12 cellular contexts compared by ENCODE assay signal in the genomic region with DNA sequence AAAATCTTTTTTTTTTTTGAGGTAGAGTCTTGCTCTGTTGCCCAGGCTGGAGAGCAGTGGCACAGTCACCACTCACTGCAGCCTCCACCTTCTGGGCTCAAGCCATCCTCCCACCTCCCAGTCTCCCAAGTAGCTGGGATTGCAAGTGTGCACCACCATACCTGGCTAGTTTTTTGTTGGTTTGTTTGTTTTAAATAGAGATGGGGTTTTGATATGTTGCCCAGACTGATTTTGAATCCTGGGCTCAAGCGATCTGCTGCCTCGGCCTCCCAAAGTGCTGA. TPM values are rescaled to one million over a fixed set of nuclear protein-coding genes. Genes with fewer than 3 reads are reported as not detected.
A peak's percentile ranks its signal among the peaks of the same experiment; 100 is the strongest.
DNase-seq lines count a peak whose midpoint lies in the region; ATAC-seq, FAIRE-seq and TF ChIP-seq lines count a peak whose summit lies in the region.
"Had no signal": no experiment of that assay in that cellular context is flagged by ENCODE, and none has a peak within 500 bp of the region (broad histone marks: within the 10 kb centered on the region; RNA-seq: fewer than 3 reads in every experiment).

No MANE protein-coding gene starts in this region.

- RAD21 ChIA-PET in GM12878 (lab: Charles Lee; ENCODE audit: unreplicated experiment), result interaction anchor here (0.9 to 2.9 kb wide), 2 partner anchors 72 to 129 kb away, joined by 3 to 22 read pairs; partner anchors contain the start of gene SUZ12

- no peak for DNase-seq in HFF-Myc (ENCODE audit: extremely low read depth, low read depth)
- DNase-seq in GM12878 (ENCODE audit: low read depth, low spot score), result no peak
- DNase-seq in naive thymus-derived CD4-positive, alpha-beta T cell, result no peak
- DNase-seq in NCI-H187 treated with DMSO at 0.1 percent for 48 hours (lab: John Stamatoyannopoulos, UW), result no peak
- no peak for DNase-seq in body of pancreas
- DNase-seq: activated effector memory CD4-positive, alpha-beta T cell treated with Interleukin-2 at 50 U/mL for 16 hours; NCI-H1930; SHP77 treated with DMSO at 0.1 percent for 48 hours had no signal

- POLR2A ChIA-PET in GM12878 (lab: Charles Lee), result interaction anchor here (0.7 to 1.4 kb wide), 3 partner anchors 116 to 131 kb away, joined by 3 to 5 read pairs (median 4); no protein-coding TSS in a partner anchor
- POLR2A ChIA-PET in naive thymus-derived CD4-positive, alpha-beta T cell (lab: Charles Lee), result interaction anchor here (0.6 to 3.4 kb wide), 4 partner anchors 10 to 455 kb away, joined by 3 to 12 read pairs (median 5); no protein-coding TSS in a partner anchor

- H3K36me3 ChIP-seq in ACC112 (ENCODE audit: insufficient read depth, low read length) (no peaks in the 10 kb centered on the region), GM12878 (ENCODE audit: control insufficient read depth in 2 of 2, insufficient read depth in 2 of 2, low read length in 1 of 2) (no peaks in the 10 kb centered on the region; a peak in 1 of 4 replicates), body of pancreas (replicated peaks in 1 of 2; ENCODE audit: insufficient read depth in 1 of 2, low read depth in 2 of 2) (no peaks in the 10 kb centered on the region)
- no peaks in the 10 kb centered on the region for H3K36me3 ChIP-seq in naive thymus-derived CD4-positive, alpha-beta T cell (ENCODE audit: control insufficient read depth in 2 of 3, insufficient read depth in 3 of 3, low read length in 3 of 3)

- peaks cover 40 to 56% (median 51%) of the 10 kb centered on the region in 7 donors for H3K4me1 Mint-ChIP-seq in naive thymus-derived CD4-positive, alpha-beta T cell

- TF ChIP-seq CTCF in HFF-Myc (IDR thresholded peaks at IDR 0.05; ENCODE audit: low read depth, low read length, missing control alignments) (no peak), GM12878 (IDR thresholded peaks at IDR 0.05 in 2 of 3, conservative IDR thresholded peaks at IDR 0.05 in 1 of 3; ENCODE audit: control insufficient read depth in 2 of 3, extremely low read depth in 1 of 3, insufficient read depth in 1 of 3, low read depth in 3 of 3, low read length in 3 of 3) (no peak), body of pancreas (IDR thresholded peaks at IDR 0.05) (no peak)

- in situ Hi-C loops in GM12878 (cut with MboI), result loop anchor here (5.0 kb wide), 1 partner anchor 133 kb away; the partner anchor contains the start of gene RHOT1

- H3K4me3 ChIP-seq in ACC112 (ENCODE audit: low read depth, low read length) (peak overlapping the region; percentile 98), HFF-Myc (replicated peaks; ENCODE audit: low read depth, low read length) (peak overlapping the region; percentile 81), GM12878 (peak overlapping the region; percentile 95; the same call in 1 of the 2 replicates), body of pancreas (no peak overlapping the region)
- H3K4me3 ChIP-seq in naive thymus-derived CD4-positive, alpha-beta T cell (ENCODE audit: low read length), result peak overlapping the region; percentile 97

- H3K79me2 ChIP-seq in ACC112 (ENCODE audit: control insufficient read depth, insufficient read depth, low read length, unreplicated experiment) (peaks cover 42% of the 10 kb centered on the region), GM12878 (ENCODE audit: control insufficient read depth, insufficient read depth, low read length) (peaks cover 18% of the 10 kb centered on the region)

- TF ChIP-seq POLR2A in GM12878 (IDR thresholded peaks at IDR 0.05; ENCODE audit: low read depth, low read length) (no peak), body of pancreas (IDR thresholded peaks at IDR 0.05) (no peak)

- TF ChIP-seq EP300 in GM12878 (IDR thresholded peaks at IDR 0.05; ENCODE audit: borderline replicate concordance in 1 of 2, control insufficient read depth in 1 of 2, low read depth in 2 of 2, low read length in 2 of 2), result no peak

- H3K27me3 Mint-ChIP-seq in naive thymus-derived CD4-positive, alpha-beta T cell, result peaks cover 0 to 6% (median 0%) of the 10 kb centered on the region in 5 donors
- H3K27me3 Mint-ChIP-seq: memory B cell had no signal

- H3K9ac ChIP-seq in GM12878 (ENCODE audit: control insufficient read depth, insufficient read depth, low read length), result no peak overlapping the region

- H3K4me1 ChIP-seq in ACC112 (ENCODE audit: control insufficient read depth, insufficient read depth, low read length, unreplicated experiment) (no peaks in the 10 kb centered on the region), GM12878 (ENCODE audit: control insufficient read depth, insufficient read depth, low read length) (no peaks in the 10 kb centered on the region; the same call in 1 of the 2 replicates), body of pancreas (peaks cover 24% of the 10 kb centered on the region)
- peaks cover 9 to 19% of the 10 kb centered on the region in 2 donors for H3K4me1 ChIP-seq in naive thymus-derived CD4-positive, alpha-beta T cell (ENCODE audit: control insufficient read depth in 2 of 2, insufficient read depth in 2 of 2, low read length in 2 of 2)

- CTCF ChIA-PET in GM12878 (lab: Yijun Ruan, JAX), result interaction anchor here (3.4 to 5.3 kb wide), 2 partner anchors 119 to 129 kb away, joined by 13 to 84 read pairs; partner anchors contain the start of gene RHOT1
- CTCF ChIA-PET in naive thymus-derived CD4-positive, alpha-beta T cell (lab: Charles Lee), result no interaction called here

- H3K9me3 ChIP-seq in GM12878 (replicated peaks; ENCODE audit: control insufficient read depth, insufficient read depth, low read length) (no peaks in the 10 kb centered on the region), body of pancreas (no peaks in the 10 kb centered on the region)
- no peaks in the 10 kb centered on the region for H3K9me3 ChIP-seq in naive thymus-derived CD4-positive, alpha-beta T cell (ENCODE audit: control insufficient read depth in 2 of 3, low read length in 3 of 3)

- no peak for FAIRE-seq in GM12878 (lab: Jason Lieb, UNC)

- peak overlapping the region; percentile 86 to 98 (median 95) for H3K4me3 Mint-ChIP-seq in naive thymus-derived CD4-positive, alpha-beta T cell

- intact Hi-C loops in GM12878 (cut with micrococcal nuclease; ENCODE audit: unreplicated experiment), result no loop called here
- intact Hi-C loops in naive thymus-derived CD4-positive, alpha-beta T cell (cut with micrococcal nuclease), result no loop called here
- intact Hi-C loops in body of pancreas (cut with DNase I), result no loop called here

- H3K27ac ChIP-seq in ACC112 (ENCODE audit: low read depth, low read length), result no peak overlapping the region
- no peak overlapping the region; the same call in 1 of the 2 replicates for H3K27ac ChIP-seq in GM12878 (ENCODE audit: control insufficient read depth, insufficient read depth)
- H3K27ac ChIP-seq in naive thymus-derived CD4-positive, alpha-beta T cell (ENCODE audit: low read depth, low read length), result peak overlapping the region; percentile 85
- H3K27ac ChIP-seq in body of pancreas, result no peak overlapping the region

- SMC1A ChIA-PET in GM12878 (lab: Charles Lee; ENCODE audit: uncharacterized antibody, unreplicated experiment), result interaction anchor here (0.8 to 2.1 kb wide), 3 partner anchors 9 to 127 kb away, joined by 4 to 8 read pairs (median 5); no protein-coding TSS in a partner anchor

- no peak for ATAC-seq in GM12878
- no peak for ATAC-seq in naive thymus-derived CD4-positive, alpha-beta T cell
- ATAC-seq in GM21423 (IDR thresholded peaks at IDR 0.05; ENCODE audit: unreplicated experiment), result no peak
- no peak for ATAC-seq in HG03045 (IDR thresholded peaks at IDR 0.05; ENCODE audit: unreplicated experiment)
- no peak for ATAC-seq in body of pancreas

- BruUV-seq in GM12878 (replicated peaks; lab: Mats Ljungman, UMichigan), result no TSS peak

- no peak for TF ChIP-seq RAD21 in GM12878 (IDR thresholded peaks at IDR 0.05; ENCODE audit: insufficient read depth, low read depth, low read length)

- H3K4me2 ChIP-seq in GM12878 (ENCODE audit: control insufficient read depth, insufficient read depth), result peak overlapping the region; percentile 83

- no peaks in the 10 kb centered on the region for H4K20me1 ChIP-seq in GM12878 (ENCODE audit: control insufficient read depth, insufficient read depth)

- peak overlapping the region; percentile 41 to 98 (median 91) for H3K27ac Mint-ChIP-seq in naive thymus-derived CD4-positive, alpha-beta T cell

- peaks cover 0 to 16% (median 5%) of the 10 kb centered on the region in 5 donors for H3K36me3 Mint-ChIP-seq in naive thymus-derived CD4-positive, alpha-beta T cell
- H3K36me3 Mint-ChIP-seq: memory B cell had no signal

- 98% methylated on average over 2 of the region's 2 CpGs for WGBS in GM12878 (ENCODE audit: insufficient coverage, insufficient replicate concordance, low lambda C conversion rate, missing lambda C conversion rate)
- WGBS in body of pancreas, 2 donors, result 86 to 97% methylated on average over 2 of the region's 2 CpGs

- H3K9me3 Mint-ChIP-seq in naive thymus-derived CD4-positive, alpha-beta T cell, result no peaks in the 10 kb centered on the region
- H3K9me3 Mint-ChIP-seq: memory B cell had no signal

- H3K27me3 ChIP-seq in ACC112 (ENCODE audit: insufficient read depth, low read length) (no peaks in the 10 kb centered on the region), GM12878 (replicated peaks in 1 of 2; ENCODE audit: control insufficient read depth in 2 of 2, insufficient read depth in 2 of 2, low read length in 1 of 2) (no peaks in the 10 kb centered on the region), body of pancreas (no peaks in the 10 kb centered on the region)
- H3K27me3 ChIP-seq in naive thymus-derived CD4-positive, alpha-beta T cell (ENCODE audit: control insufficient read depth in 2 of 2, insufficient read depth in 2 of 2, low read length in 2 of 2), result no peaks in the 10 kb centered on the region

- no peak overlapping the region for H2AFZ ChIP-seq in ACC112 (ENCODE audit: low read length, unreplicated experiment)
- no peak overlapping the region for H2AFZ ChIP-seq in GM12878 (ENCODE audit: control insufficient read depth, low read depth, low read length)

RNA-seq across cellular contexts. Expression of gene LRRC37B, which starts 2.0 kb away (rescaled TPM):
- 108 and 111 TPM in 2 replicates for total RNA-seq in GM12878 (2013; cell fraction: nucleolus; rRNA removed)
- total RNA-seq in GM12878 (2014; rRNA removed) (9.1 and 9.6 TPM in 2 replicates), GM12878 (2014; rRNA removed; fragmentation: Illumina TruSeq; extraction: Trizol) (11.2 and 13.2 TPM in 2 replicates), GM12878 (2021) (8.8 and 12.5 TPM in 2 replicates), body of pancreas (10 to 100 TPM; 11.4 to 23.4 TPM)
- 5.3 TPM for polyA plus RNA-seq in GM12878 (2011; ENCODE audit: low read depth)
- polyA plus RNA-seq in GM12878 (2011; rRNA removed) (25.5 and 25.7 TPM in 2 replicates), GM12878 (2014; fragmentation: Illumina TruSeq; extraction: Trizol) (11.0 and 18.4 TPM in 2 replicates), GM12878 (2014; fragmentation: Nextera tagmentation; extraction: Ambion mirVana) (1 to 10 TPM; 3.2 to 3.4 TPM), GM12878 (2014; rRNA removed) (8.9 TPM in 2 replicates), GM12878 (2016; fragmentation: Nextera tagmentation; extraction: Ambion mirVana) (1 to 10 TPM; 4.2 to 6.2 TPM)
- 11.9 and 12.9 TPM in 2 replicates for polyA plus RNA-seq in GM12878 (2011; cell fraction: cytosol; rRNA removed)
- 40.8 and 43.6 TPM in 2 replicates for polyA plus RNA-seq in GM12878 (2011; cell fraction: nucleus; rRNA removed)
- 10.2 and 11.8 TPM in 2 replicates for polyA plus RNA-seq in GM12878 (2012)
- polyA minus RNA-seq in GM12878 (2011; rRNA and poly(A)+ RNA removed), result 30.4 and 35.4 TPM in 2 replicates
- 12.7 and 13.6 TPM in 2 replicates for polyA minus RNA-seq in GM12878 (2011; cell fraction: cytosol; rRNA and poly(A)+ RNA removed)
- polyA minus RNA-seq in GM12878 (2011; cell fraction: nucleus; rRNA and poly(A)+ RNA removed), result 28.3 and 44.8 TPM in 2 replicates
- total RNA-seq in naive thymus-derived CD4-positive, alpha-beta T cell, result 10 to 100 TPM; 42.1 to 69.9 (median 56.2) TPM
- 10 to 100 TPM in 1 of 2 donors, 1 to 10 TPM in 1; 7.3 to 17.5 TPM for polyA plus RNA-seq in naive thymus-derived CD4-positive, alpha-beta T cell

Comparison
In these comparisons a context has a peak if more than half of its experiments do, and no peak if none do; other contexts are left out.
1. H3K4me3 ChIP-seq: peak in ACC112 (single experiment), HFF-Myc (single experiment), GM12878 (single experiment) and naive thymus-derived CD4-positive, alpha-beta T cell (single experiment); none in body of pancreas (0 of 2).